15 cellular contexts compared by ENCODE assay signal in the genomic region with DNA sequence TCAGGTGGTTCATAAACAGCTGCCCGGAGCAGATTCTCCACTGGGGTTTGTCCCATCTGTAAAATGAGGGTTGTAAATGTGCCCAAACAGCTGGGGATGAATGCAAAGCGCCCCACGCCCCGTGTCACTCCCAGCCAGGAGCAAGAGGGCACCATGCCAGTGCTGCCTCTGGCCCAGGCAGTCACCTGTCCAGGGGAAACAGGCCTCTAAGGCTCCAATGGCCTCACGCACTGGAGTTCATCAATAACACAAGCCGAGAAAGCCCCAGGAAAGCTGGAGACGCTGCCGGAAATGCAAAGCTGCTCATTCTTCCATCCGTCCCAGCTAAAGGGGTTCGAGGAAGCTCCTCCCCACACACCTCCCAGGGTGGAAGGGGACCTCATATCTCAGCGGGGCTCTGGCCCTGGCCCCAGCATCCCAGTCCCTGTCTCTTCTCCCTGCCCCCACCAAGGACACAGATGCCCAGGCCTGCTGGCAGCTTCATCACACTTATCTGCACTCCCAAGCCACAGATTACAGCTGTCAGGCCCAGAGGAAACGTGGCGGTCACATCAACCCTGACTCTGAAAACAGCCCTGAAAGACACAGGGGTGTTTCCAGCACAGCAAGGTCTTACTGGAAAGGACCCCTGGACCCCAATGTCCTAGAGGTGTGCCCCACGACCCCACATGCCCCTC. TPM values are rescaled to one million over a fixed set of nuclear protein-coding genes. Genes with fewer than 3 reads are reported as not detected.
DNase-seq lines count a peak whose midpoint lies in the region; ATAC-seq, FAIRE-seq and TF ChIP-seq lines count a peak whose summit lies in the region.
"Had no signal": no experiment of that assay in that cellular context is flagged by ENCODE, and none has a peak within 500 bp of the region (broad histone marks: within the 10 kb centered on the region; RNA-seq: fewer than 3 reads in every experiment).

No MANE protein-coding gene starts in this region.

- peak overlapping the region; percentile 52 for H3K27ac Mint-ChIP-seq in activated T-helper 17 cell treated with anti-CD3 and anti-CD28 coated beads, Interleukin-2, amount 50 U/mL, for 72 hours
- H3K27ac Mint-ChIP-seq in progenitor cell of endocrine pancreas, result peak overlapping the region; percentile 29
- H3K27ac Mint-ChIP-seq: activated T-helper 1 cell treated with anti-CD3 and anti-CD28 coated beads, Interleukin-12 subunit alpha, Interleukin-12 subunit beta, Interleukin-2, Interleukin-4 antibody, amounts not matched to agents 30 ng/mL and 10 ng/mL and 1 ng/mL, durations not matched to agents 14 hours and 24 hours and 36 hours had no signal

- no peak for FAIRE-seq in GM12892 (lab: Jason Lieb, UNC)
- FAIRE-seq: GM12891, urothelium cell line had no signal

- peak overlapping the region; percentile 38; the same call in 1 of the 2 replicates for H3K9ac ChIP-seq in BLaER1

- intact Hi-C loops in left ventricle myocardium superior (cut with micrococcal nuclease), result no loop called here

- no peak for ATAC-seq in activated T-helper 17 cell treated with anti-CD3 and anti-CD28 coated beads, Interleukin-2, amount 50 U/mL, for 72 hours (replicated peaks)
- peak; percentile 42 for ATAC-seq in left ventricle myocardium superior
- ATAC-seq in GM21526 (IDR thresholded peaks at IDR 0.05; ENCODE audit: low FRiP score, unreplicated experiment), result no peak
- ATAC-seq: activated CD4-positive, CD25-positive, alpha-beta regulatory T cell treated with anti-CD3 and anti-CD28 coated beads, Interleukin-2, amount 50 U/mL, for 24 hours had no signal

- peak overlapping the region; percentile 46 for H3K27ac ChIP-seq in BLaER1
- H3K27ac ChIP-seq: SJCRH30 had no signal

- H3K4me1 Mint-ChIP-seq in activated T-helper 17 cell treated with anti-CD3 and anti-CD28 coated beads, Interleukin-2, amount 50 U/mL, for 72 hours, result no peaks in the 10 kb centered on the region
- H3K4me1 Mint-ChIP-seq in progenitor cell of endocrine pancreas (ENCODE audit: low read depth), result peaks cover 7% of the 10 kb centered on the region

- peak overlapping the region; percentile 37; the same call in 1 of the 2 replicates for H3K4me2 ChIP-seq in BLaER1

- no peaks in the 10 kb centered on the region for H3K9me3 Mint-ChIP-seq in activated T-helper 17 cell treated with anti-CD3 and anti-CD28 coated beads, Interleukin-2, amount 50 U/mL, for 72 hours
- no peaks in the 10 kb centered on the region for H3K9me3 Mint-ChIP-seq in progenitor cell of endocrine pancreas (ENCODE audit: low read depth)
- H3K9me3 Mint-ChIP-seq: activated T-helper 1 cell treated with anti-CD3 and anti-CD28 coated beads, Interleukin-12 subunit alpha, Interleukin-12 subunit beta, Interleukin-2, Interleukin-4 antibody, amounts not matched to agents 30 ng/mL and 10 ng/mL and 1 ng/mL, durations not matched to agents 14 hours and 24 hours and 36 hours had no signal

- DNase-seq in left ventricle myocardium superior, result peak; percentile 57
- no peak for DNase-seq in progenitor cell of endocrine pancreas (ENCODE audit: low spot score, unreplicated experiment)
- no peak for DNase-seq in globus pallidus (ENCODE audit: low spot score)
- DNase-seq in GM12892 (ENCODE audit: insufficient read length), result no peak
- no peak for DNase-seq in activated naive CD4-positive, alpha-beta T cell treated with anti-CD3 and anti-CD28 coated beads, Interleukin-2, amount 50 U/mL, for 16 hours
- DNase-seq: H7, NCI-H526 treated with DMSO at 0.1 percent for 48 hours had no signal

- no peaks in the 10 kb centered on the region for H3K27me3 Mint-ChIP-seq in activated T-helper 17 cell treated with anti-CD3 and anti-CD28 coated beads, Interleukin-2, amount 50 U/mL, for 72 hours
- H3K27me3 Mint-ChIP-seq in progenitor cell of endocrine pancreas, result no peaks in the 10 kb centered on the region

- TF ChIP-seq CTCF in progenitor cell of endocrine pancreas (IDR thresholded peaks at IDR 0.05; ENCODE audit: unreplicated experiment), result no peak

- H3K36me3 ChIP-seq in BLaER1, result peaks cover 62% of the 10 kb centered on the region
- H3K36me3 ChIP-seq: SJCRH30 had no signal

- peaks cover 46% of the 10 kb centered on the region for H3K4me1 ChIP-seq in BLaER1

- no peak overlapping the region for H3K4me3 Mint-ChIP-seq in activated T-helper 17 cell treated with anti-CD3 and anti-CD28 coated beads, Interleukin-2, amount 50 U/mL, for 72 hours
- no peak overlapping the region for H3K4me3 Mint-ChIP-seq in progenitor cell of endocrine pancreas (ENCODE audit: low read depth)
- H3K4me3 Mint-ChIP-seq: activated T-helper 1 cell treated with anti-CD3 and anti-CD28 coated beads, Interleukin-12 subunit alpha, Interleukin-12 subunit beta, Interleukin-2, Interleukin-4 antibody, amounts not matched to agents 30 ng/mL and 10 ng/mL and 1 ng/mL, durations not matched to agents 14 hours and 24 hours and 36 hours had no signal

- H3K4me3 ChIP-seq in BLaER1, result no peak overlapping the region
- H3K4me3 ChIP-seq: SJCRH30 had no signal

- no peak for TF ChIP-seq POLR2A in GM12892 (IDR thresholded peaks at IDR 0.05; ENCODE audit: low read depth, low read length)

- H4K20me1 ChIP-seq in BLaER1, result peaks cover 97% of the 10 kb centered on the region

- no peaks in the 10 kb centered on the region for H3K9me3 ChIP-seq in BLaER1
- H3K9me3 ChIP-seq: SJCRH30 had no signal

- H3K36me3 Mint-ChIP-seq in activated T-helper 17 cell treated with anti-CD3 and anti-CD28 coated beads, Interleukin-2, amount 50 U/mL, for 72 hours (ENCODE audit: low read depth), result no peaks in the 10 kb centered on the region
- peaks cover 2% of the 10 kb centered on the region for H3K36me3 Mint-ChIP-seq in progenitor cell of endocrine pancreas (ENCODE audit: insufficient read depth)

- H3K27me3 ChIP-seq in BLaER1, result no peaks in the 10 kb centered on the region
- H3K27me3 ChIP-seq: SJCRH30 had no signal

RNA-seq across cellular contexts. Expression of a gene that starts 21.5 kb away (rescaled TPM):
- 10 to 100 TPM; 17.9 to 20.9 TPM for total RNA-seq in activated T-helper 17 cell treated with anti-CD3 and anti-CD28 coated beads, Interleukin-2, amount 50 U/mL, for 72 hours
- 12.0 TPM for total RNA-seq in left ventricle myocardium superior
- total RNA-seq in progenitor cell of endocrine pancreas, result 20.6 and 21.5 TPM in 2 replicates
- polyA plus RNA-seq in GM12892 (2012; ENCODE audit: missing spikeins), result 50.7 TPM
